ENCODE assay signal across 1 cellular context in the genomic region with DNA sequence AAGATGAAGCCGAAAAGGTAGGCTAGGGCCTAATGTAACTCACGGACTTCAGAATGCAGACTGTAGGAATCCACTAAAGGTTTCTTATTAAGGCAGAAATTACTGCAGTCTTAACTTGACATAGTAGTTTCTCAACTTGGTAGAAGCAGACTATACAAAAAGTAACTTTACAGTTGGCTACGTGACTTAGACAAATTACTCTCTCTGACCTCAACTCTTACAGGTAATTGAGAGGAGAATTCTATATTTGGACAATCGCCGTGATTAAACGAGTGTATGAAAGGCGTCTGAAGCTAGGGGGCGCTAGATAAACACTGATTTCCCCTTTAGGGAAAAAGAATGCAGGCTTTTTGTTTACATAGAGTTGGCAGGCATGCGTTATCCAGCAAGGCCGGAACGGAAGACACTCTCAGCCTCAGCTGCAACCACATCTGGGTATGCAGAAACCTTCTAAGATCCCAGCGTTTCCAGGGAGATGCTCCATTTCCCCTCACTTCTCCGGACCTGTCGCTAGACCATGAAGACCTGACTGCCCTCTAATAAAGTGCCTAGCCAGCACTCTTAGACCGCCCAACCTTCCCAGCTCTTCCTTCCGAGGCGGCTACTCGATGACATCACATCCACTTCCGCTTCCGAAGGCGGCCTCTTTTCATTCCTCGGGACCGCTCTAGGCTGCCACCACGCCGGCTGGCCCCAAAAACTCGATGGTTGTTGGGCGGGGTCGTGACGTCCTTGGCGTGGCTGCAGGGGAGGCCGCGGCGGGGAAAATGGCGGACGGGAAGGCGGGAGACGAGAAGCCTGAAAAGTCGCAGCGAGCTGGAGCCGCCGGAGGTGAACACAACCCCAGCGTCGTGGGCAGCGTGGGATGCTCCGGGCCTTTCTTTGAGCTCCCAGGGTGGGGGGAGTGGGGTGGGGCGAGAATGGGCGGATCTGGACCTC.
TF ChIP-seq lines count a peak whose summit lies in the region.

PCNP (plus strand) TSS at position 732 of the 939 bp plus-strand sequence; CDS start at position 768, 36 bp downstream.

TF ChIP-seq in HepG2, 621 proteins besides CTCF, POLR2A, EP300 and RAD21 (continued from another document and continues in another):
- TF ChIP-seq ZNF580 (CRISPR knock-in tag; IDR thresholded peaks at IDR 0.05; ENCODE audit: borderline replicate concordance, low read depth), result 0 out of 2 replicates have a peak, but pooled peaks have one; percentile 70
- TF ChIP-seq SCMH1 (CRISPR knock-in tag; IDR thresholded peaks at IDR 0.05; ENCODE audit: borderline replicate concordance), result no peak
- TF ChIP-seq ZNF607 (CRISPR knock-in tag; IDR thresholded peaks at IDR 0.05; ENCODE audit: borderline replicate concordance), result no peak; the same call in 1 of the 2 replicates
- TF ChIP-seq E2F2 (CRISPR knock-in tag; IDR thresholded peaks at IDR 0.05; ENCODE audit: borderline replicate concordance), result no peak
- TF ChIP-seq FOXP1 (IDR thresholded peaks at IDR 0.05), result no peak
- peak; percentile 27; the same call in 1 of the 2 replicates for TF ChIP-seq FOXP1 (CRISPR knock-in tag; IDR thresholded peaks at IDR 0.05)
- TF ChIP-seq ZFYVE20 (CRISPR knock-in tag; IDR thresholded peaks at IDR 0.05; ENCODE audit: borderline replicate concordance, low read depth), result no peak
- TF ChIP-seq REPIN1 (CRISPR knock-in tag; IDR thresholded peaks at IDR 0.05; ENCODE audit: borderline replicate concordance, low read depth), result peak; percentile 80; the same call in 1 of the 2 replicates
- no peak for TF ChIP-seq RCOR2 (CRISPR knock-in tag; IDR thresholded peaks at IDR 0.05)
- TF ChIP-seq ZNF557 (CRISPR knock-in tag; IDR thresholded peaks at IDR 0.05), result no peak
- TF ChIP-seq POGK (CRISPR knock-in tag; conservative IDR thresholded peaks at IDR 0.05), result no peak
- no peak for TF ChIP-seq WIZ (CRISPR knock-in tag; IDR thresholded peaks at IDR 0.05)
- TF ChIP-seq RXRB (CRISPR knock-in tag; IDR thresholded peaks at IDR 0.05; ENCODE audit: borderline replicate concordance), result no peak
- no peak; the same call in 1 of the 2 replicates for TF ChIP-seq ZNF451 (CRISPR knock-in tag; IDR thresholded peaks at IDR 0.05)
- peak; percentile 85; the same call in 1 of the 2 replicates for TF ChIP-seq FOXK1 (CRISPR knock-in tag; IDR thresholded peaks at IDR 0.05; ENCODE audit: borderline replicate concordance, low read depth)
- TF ChIP-seq ZSCAN20 (CRISPR knock-in tag; IDR thresholded peaks at IDR 0.05; ENCODE audit: borderline replicate concordance), result no peak
- TF ChIP-seq GPBP1L1 (CRISPR knock-in tag; IDR thresholded peaks at IDR 0.05), result no peak
- TF ChIP-seq BCL3 (CRISPR knock-in tag; IDR thresholded peaks at IDR 0.05), result peak; percentile 38; the same call in 1 of the 2 replicates
- no peak; the same call in 1 of the 2 replicates for TF ChIP-seq ZNF691 (CRISPR knock-in tag; IDR thresholded peaks at IDR 0.05; ENCODE audit: borderline replicate concordance, low read depth)
- no peak for TF ChIP-seq ZIK1 (CRISPR knock-in tag; IDR thresholded peaks at IDR 0.05; ENCODE audit: borderline replicate concordance, low read depth)
- TF ChIP-seq IRX3 (CRISPR knock-in tag; IDR thresholded peaks at IDR 0.05; ENCODE audit: borderline replicate concordance, low read depth), result peak; percentile 70; the same call in 1 of the 2 replicates
- no peak for TF ChIP-seq TGIF2 (CRISPR knock-in tag; IDR thresholded peaks at IDR 0.05)
- TF ChIP-seq HMG20B (CRISPR knock-in tag; conservative IDR thresholded peaks at IDR 0.05), result 0 out of 2 replicates have a peak, but pooled peaks have one; percentile 6
- peak; percentile 89 for TF ChIP-seq KMT2B (CRISPR knock-in tag; IDR thresholded peaks at IDR 0.05)
- TF ChIP-seq, protein P1, sequence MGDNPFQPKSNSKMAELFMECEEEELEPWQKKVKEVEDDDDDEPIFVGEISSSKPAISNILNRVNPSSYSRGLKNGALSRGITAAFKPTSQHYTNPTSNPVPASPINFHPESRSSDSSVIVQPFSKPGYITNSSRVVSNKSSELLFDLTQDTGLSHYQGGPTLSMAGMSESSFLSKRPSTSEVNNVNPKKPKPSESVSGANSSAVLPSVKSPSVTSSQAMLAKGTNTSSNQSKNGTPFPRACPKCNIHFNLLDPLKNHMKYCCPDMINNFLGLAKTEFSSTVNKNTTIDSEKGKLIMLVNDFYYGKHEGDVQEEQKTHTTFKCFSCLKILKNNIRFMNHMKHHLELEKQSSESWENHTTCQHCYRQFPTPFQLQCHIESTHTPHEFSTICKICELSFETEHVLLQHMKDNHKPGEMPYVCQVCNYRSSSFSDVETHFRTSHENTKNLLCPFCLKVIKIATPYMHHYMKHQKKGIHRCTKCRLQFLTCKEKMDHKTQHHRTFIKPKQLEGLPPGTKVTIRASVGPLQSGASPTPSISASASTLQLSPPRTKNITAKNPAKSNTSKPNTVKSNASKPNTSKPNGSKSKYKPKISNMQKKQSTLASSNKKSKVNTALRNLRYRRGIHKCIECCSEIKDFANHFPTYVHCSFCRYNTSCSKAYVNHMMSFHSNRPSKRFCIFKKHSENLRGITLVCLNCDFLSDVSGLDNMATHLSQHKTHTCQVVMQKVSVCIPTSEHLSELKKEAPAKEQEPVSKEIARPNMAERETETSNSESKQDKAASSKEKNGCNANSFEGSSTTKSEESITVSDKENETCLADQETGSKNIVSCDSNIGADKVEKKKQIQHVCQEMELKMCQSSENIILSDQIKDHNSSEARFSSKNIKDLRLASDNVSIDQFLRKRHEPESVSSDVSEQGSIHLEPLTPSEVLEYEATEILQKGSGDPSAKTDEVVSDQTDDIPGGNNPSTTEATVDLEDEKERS (CRISPR knock-in tag; IDR thresholded peaks at IDR 0.05), result 0 out of 2 replicates have a peak, but pooled peaks have one; percentile 81
- no peak; the same call in 1 of the 2 replicates for TF ChIP-seq ZBTB26 (CRISPR knock-in tag; IDR thresholded peaks at IDR 0.05; ENCODE audit: borderline replicate concordance)
- TF ChIP-seq TOPORS (CRISPR knock-in tag; IDR thresholded peaks at IDR 0.05), result 0 out of 2 replicates have a peak, but pooled peaks have one; percentile 60
- peak; percentile 95 for TF ChIP-seq PHF5A (CRISPR knock-in tag; IDR thresholded peaks at IDR 0.05; ENCODE audit: low read depth, unreplicated experiment)
- TF ChIP-seq U2AF2 (IDR thresholded peaks at IDR 0.05; ENCODE audit: low read depth, low read length), result no peak
- no peak for TF ChIP-seq NFIC (IDR thresholded peaks at IDR 0.05; ENCODE audit: low read length)
- TF ChIP-seq ETV6 (CRISPR knock-in tag; conservative IDR thresholded peaks at IDR 0.05), result no peak
- TF ChIP-seq, protein P2, sequence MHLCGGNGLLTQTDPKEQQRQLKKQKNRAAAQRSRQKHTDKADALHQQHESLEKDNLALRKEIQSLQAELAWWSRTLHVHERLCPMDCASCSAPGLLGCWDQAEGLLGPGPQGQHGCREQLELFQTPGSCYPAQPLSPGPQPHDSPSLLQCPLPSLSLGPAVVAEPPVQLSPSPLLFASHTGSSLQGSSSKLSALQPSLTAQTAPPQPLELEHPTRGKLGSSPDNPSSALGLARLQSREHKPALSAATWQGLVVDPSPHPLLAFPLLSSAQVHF (CRISPR knock-in tag; IDR thresholded peaks at IDR 0.05), result 0 out of 2 replicates have a peak, but pooled peaks have one; percentile 1
- TF ChIP-seq MXD1 (CRISPR knock-in tag; IDR thresholded peaks at IDR 0.05), result peak; percentile 84
- no peak; a peak in 2 of 4 replicates for TF ChIP-seq ATF4 (CRISPR knock-in tag; IDR thresholded peaks at IDR 0.05)
- TF ChIP-seq, protein P3, sequence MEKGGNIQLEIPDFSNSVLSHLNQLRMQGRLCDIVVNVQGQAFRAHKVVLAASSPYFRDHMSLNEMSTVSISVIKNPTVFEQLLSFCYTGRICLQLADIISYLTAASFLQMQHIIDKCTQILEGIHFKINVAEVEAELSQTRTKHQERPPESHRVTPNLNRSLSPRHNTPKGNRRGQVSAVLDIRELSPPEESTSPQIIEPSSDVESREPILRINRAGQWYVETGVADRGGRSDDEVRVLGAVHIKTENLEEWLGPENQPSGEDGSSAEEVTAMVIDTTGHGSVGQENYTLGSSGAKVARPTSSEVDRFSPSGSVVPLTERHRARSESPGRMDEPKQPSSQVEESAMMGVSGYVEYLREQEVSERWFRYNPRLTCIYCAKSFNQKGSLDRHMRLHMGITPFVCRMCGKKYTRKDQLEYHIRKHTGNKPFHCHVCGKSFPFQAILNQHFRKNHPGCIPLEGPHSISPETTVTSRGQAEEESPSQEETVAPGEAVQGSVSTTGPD (CRISPR knock-in tag; IDR thresholded peaks at IDR 0.05), result 0 out of 2 replicates have a peak, but pooled peaks have one; percentile 46
- no peak for TF ChIP-seq FOXA1 (IDR thresholded peaks at IDR 0.05)
- TF ChIP-seq FOXA1 (CRISPR knock-in tag; IDR thresholded peaks at IDR 0.05), result peak; percentile 68; the same call in 1 of the 2 replicates
- no peak for TF ChIP-seq HES4 (CRISPR knock-in tag; IDR thresholded peaks at IDR 0.05; ENCODE audit: borderline replicate concordance)
- TF ChIP-seq ZNF33A (CRISPR knock-in tag; IDR thresholded peaks at IDR 0.05; ENCODE audit: borderline replicate concordance), result no peak
